ENCODE assay signal across 29 cellular contexts in genomic region chr2:25592766-25593292, GRCh38.
DNase-seq lines count a peak whose midpoint lies in the region; ATAC-seq and TF ChIP-seq lines count a peak whose summit lies in the region.
"Had no signal": no experiment of that assay in that cellular context is flagged by ENCODE, and none has a peak within 500 bp of the region (broad histone marks: within the 10 kb centered on the region; RNA-seq: fewer than 3 reads in every experiment).

No MANE protein-coding gene starts in this region.

- H3K27ac Mint-ChIP-seq in activated CD8-positive, alpha-beta T cell treated with anti-CD3 and anti-CD28 coated beads, Interleukin-2, amount 10 ng/mL, durations not matched to agents 7 days and 5 days: peak overlapping the region; percentile 10
- no peak overlapping the region for H3K27ac Mint-ChIP-seq in activated CD8-positive, alpha-beta T cell treated with anti-CD3 and anti-CD28 coated beads for 36 hours
- H3K27ac Mint-ChIP-seq: activated naive CD4-positive, alpha-beta T cell treated with anti-CD3 and anti-CD28 coated beads for 36 hours; mesothelial cell of epicardium had no signal

- H3K4me3 ChIP-seq in HUES48 (ENCODE audit: low read depth, low read length) (no peak overlapping the region), osteoblast (ENCODE audit: insufficient read depth, low read length) (no peak overlapping the region)
- H3K4me3 ChIP-seq: GM12878, ovary, right lobe of liver, SJCRH30, stomach, upper lobe of left lung had no signal

- H3K9me3 ChIP-seq in HUES48 (ENCODE audit: control insufficient read depth, insufficient read depth, low read length) (no peaks in the 10 kb centered on the region), osteoblast (ENCODE audit: low read depth, low read length) (no peaks in the 10 kb centered on the region)
- H3K9me3 ChIP-seq: ovary, right lobe of liver, SJCRH30, stomach, upper lobe of left lung had no signal

- no peak for DNase-seq in activated CD8-positive, alpha-beta T cell treated with anti-CD3 and anti-CD28 coated beads, Interleukin-2, amount 10 ng/mL, durations not matched to agents 7 days and 5 days
- DNase-seq in activated CD8-positive, alpha-beta T cell treated with anti-CD3 and anti-CD28 coated beads for 36 hours: no peak
- no peak for DNase-seq in osteoblast (ENCODE audit: insufficient read length, low spot score, missing footprints)
- DNase-seq in SK-N-DZ (ENCODE audit: low spot score): no peak
- no peak for DNase-seq in stimulated activated naive CD8-positive, alpha-beta T cell treated with anti-CD3 and anti-CD28 coated beads, Interleukin-15, Interleukin-2, amounts not matched to agents 100 U/mL and 50 U/mL, for 24 hours
- DNase-seq: 8988T; activated CD4-positive, CD25-positive, alpha-beta regulatory T cell; activated naive CD4-positive, alpha-beta T cell treated with anti-CD3 and anti-CD28 coated beads for 36 hours; activated T-cell treated with anti-CD3 and anti-CD28 coated beads, Interleukin-2, amount 50 U/mL, for 4 hours; COR-L47; DMS79 treated with DMSO at 0.1 percent for 48 hours; Kasumi-1; left colon; NCI-H1048; NCI-H1930; NCI-H226; ovary; right lobe of liver; SJCRH30; stomach; upper lobe of left lung had no signal

- intact Hi-C loops in activated CD8-positive, alpha-beta T cell treated with anti-CD3 and anti-CD28 coated beads for 36 hours (cut with micrococcal nuclease): no loop called here

- peaks cover 18% of the 10 kb centered on the region for H3K4me1 ChIP-seq in HUES48 (ENCODE audit: control insufficient read depth, insufficient read depth, low read length)
- H3K4me1 ChIP-seq in osteoblast (ENCODE audit: insufficient read depth, low read length): peaks cover under 1% of the 10 kb centered on the region
- H3K4me1 ChIP-seq: right lobe of liver, SJCRH30 had no signal

- H3K4me2 ChIP-seq in osteoblast (ENCODE audit: insufficient read depth, low read length): no peak overlapping the region

- no peak overlapping the region for H3K4me3 Mint-ChIP-seq in activated CD8-positive, alpha-beta T cell treated with anti-CD3 and anti-CD28 coated beads, Interleukin-2, amount 10 ng/mL, durations not matched to agents 7 days and 5 days
- H3K4me3 Mint-ChIP-seq in activated CD8-positive, alpha-beta T cell treated with anti-CD3 and anti-CD28 coated beads for 36 hours: no peak overlapping the region
- H3K4me3 Mint-ChIP-seq: mesothelial cell of epicardium had no signal

- peaks cover 28% of the 10 kb centered on the region for H3K4me1 Mint-ChIP-seq in activated CD8-positive, alpha-beta T cell treated with anti-CD3 and anti-CD28 coated beads, Interleukin-2, amount 10 ng/mL, durations not matched to agents 7 days and 5 days (ENCODE audit: low read depth)
- H3K4me1 Mint-ChIP-seq in activated CD8-positive, alpha-beta T cell treated with anti-CD3 and anti-CD28 coated beads for 36 hours (ENCODE audit: low read depth): peaks cover 14% of the 10 kb centered on the region
- H3K4me1 Mint-ChIP-seq: central memory CD8-positive, alpha-beta T cell had no signal

- no peak for TF ChIP-seq CTCF in activated CD8-positive, alpha-beta T cell treated with anti-CD3 and anti-CD28 coated beads for 36 hours (IDR thresholded peaks at IDR 0.05)
- no peak for TF ChIP-seq CTCF in osteoblast (IDR thresholded peaks at IDR 0.05; ENCODE audit: extremely low read depth, low read depth, low read length)

- CTCF ChIA-PET in activated CD8-positive, alpha-beta T cell treated with anti-CD3 and anti-CD28 coated beads, Interleukin-2, amount 10 ng/mL, durations not matched to agents 7 days and 5 days (lab: Charles Lee): interaction anchor here (1.7 to 3.6 kb wide), 3 partner anchors 15 to 427 kb away, joined by 4 to 24 read pairs (median 8); no protein-coding TSS in a partner anchor
- CTCF ChIA-PET in activated CD8-positive, alpha-beta T cell treated with anti-CD3 and anti-CD28 coated beads for 36 hours (lab: Charles Lee): interaction anchor here (1.2 to 4.2 kb wide), 3 partner anchors 9 to 72 kb away, joined by 3 to 17 read pairs (median 6); no protein-coding TSS in a partner anchor

- H4K20me1 ChIP-seq in osteoblast (ENCODE audit: insufficient read depth, low read length): no peaks in the 10 kb centered on the region

- H3K9ac ChIP-seq in HUES48 (ENCODE audit: low read depth, low read length): no peak overlapping the region

- H3K27ac ChIP-seq in HUES48 (ENCODE audit: low read depth, low read length): peak overlapping the region; percentile 37
- peak overlapping the region; percentile 97 for H3K27ac ChIP-seq in cingulate gyrus (ENCODE audit: low read depth, low read length)
- H3K27ac ChIP-seq in osteoblast (ENCODE audit: low read depth, low read length): no peak overlapping the region
- H3K27ac ChIP-seq: ovary, right lobe of liver, SJCRH30, upper lobe of left lung had no signal

- no peaks in the 10 kb centered on the region for H3K27me3 ChIP-seq in HUES48 (ENCODE audit: control insufficient read depth, insufficient read depth, low read length)
- no peaks in the 10 kb centered on the region for H3K27me3 ChIP-seq in osteoblast (ENCODE audit: insufficient read depth, low read length)
- H3K27me3 ChIP-seq: ovary, right lobe of liver, SJCRH30, stomach, upper lobe of left lung had no signal

- no peak for ATAC-seq in activated CD8-positive, alpha-beta T cell treated with anti-CD3 and anti-CD28 coated beads, Interleukin-2, amount 10 ng/mL, durations not matched to agents 7 days and 5 days
- ATAC-seq in activated CD8-positive, alpha-beta T cell treated with anti-CD3 and anti-CD28 coated beads for 36 hours: no peak
- no peak for ATAC-seq in GM19395 (IDR thresholded peaks at IDR 0.05; ENCODE audit: unreplicated experiment)
- no peak for ATAC-seq in stimulated activated naive CD8-positive, alpha-beta T cell treated with anti-CD3 and anti-CD28 coated beads, Interleukin-15, Interleukin-2, amounts not matched to agents 100 U/mL and 50 U/mL, for 24 hours
- ATAC-seq: left colon had no signal

- H3K79me2 ChIP-seq in osteoblast (ENCODE audit: insufficient read depth, low read length): no peaks in the 10 kb centered on the region

- H3K36me3 ChIP-seq in HUES48 (ENCODE audit: control insufficient read depth, insufficient read depth, low read length) (no peaks in the 10 kb centered on the region), osteoblast (ENCODE audit: insufficient read depth, low read length) (no peaks in the 10 kb centered on the region)
- H3K36me3 ChIP-seq: ovary, right lobe of liver, SJCRH30, upper lobe of left lung had no signal

- peak overlapping the region; percentile 20 for H2AFZ ChIP-seq in osteoblast (ENCODE audit: low read length)

- H3K9me3 Mint-ChIP-seq in activated CD8-positive, alpha-beta T cell treated with anti-CD3 and anti-CD28 coated beads, Interleukin-2, amount 10 ng/mL, durations not matched to agents 7 days and 5 days (ENCODE audit: insufficient read depth): no peaks in the 10 kb centered on the region
- no peaks in the 10 kb centered on the region for H3K9me3 Mint-ChIP-seq in activated CD8-positive, alpha-beta T cell treated with anti-CD3 and anti-CD28 coated beads for 36 hours
- H3K9me3 Mint-ChIP-seq: activated naive CD4-positive, alpha-beta T cell treated with anti-CD3 and anti-CD28 coated beads for 36 hours; activated T-cell treated with anti-CD3 and anti-CD28 coated beads, Interleukin-2, amount 50 U/mL, for 4 hours; central memory CD8-positive, alpha-beta T cell; mesothelial cell of epicardium; natural killer cell treated with Interleukin-12 subunit alpha and Interleukin-12 subunit beta and Interleukin-15 and Interleukin-18, amount 100 ng/mL, for 72 hours; T-helper 2 cell treated with Interferon-gamma antibody and Interleukin-4, amounts not matched to agents 5 μg/mL and 100 μg/mL, for 36 hours had no signal

- POLR2A ChIA-PET in activated CD8-positive, alpha-beta T cell treated with anti-CD3 and anti-CD28 coated beads, Interleukin-2, amount 10 ng/mL, durations not matched to agents 7 days and 5 days (lab: Charles Lee): no interaction called here
- POLR2A ChIA-PET in activated CD8-positive, alpha-beta T cell treated with anti-CD3 and anti-CD28 coated beads for 36 hours (lab: Charles Lee): interaction anchor here (0.7 to 1.1 kb wide), 3 partner anchors 159 to 450 kb away, joined by 3 read pairs; no protein-coding TSS in a partner anchor

- peaks cover 7% of the 10 kb centered on the region for H3K36me3 Mint-ChIP-seq in activated CD8-positive, alpha-beta T cell treated with anti-CD3 and anti-CD28 coated beads, Interleukin-2, amount 10 ng/mL, durations not matched to agents 7 days and 5 days (ENCODE audit: low read depth)
- H3K36me3 Mint-ChIP-seq in activated CD8-positive, alpha-beta T cell treated with anti-CD3 and anti-CD28 coated beads for 36 hours (ENCODE audit: low read depth): no peaks in the 10 kb centered on the region
- H3K36me3 Mint-ChIP-seq: natural killer cell treated with Interleukin-12 subunit alpha and Interleukin-12 subunit beta and Interleukin-15 and Interleukin-18, amount 100 ng/mL, for 72 hours had no signal

- no peaks in the 10 kb centered on the region for H3K27me3 Mint-ChIP-seq in activated CD8-positive, alpha-beta T cell treated with anti-CD3 and anti-CD28 coated beads, Interleukin-2, amount 10 ng/mL, durations not matched to agents 7 days and 5 days (ENCODE audit: low read depth)
- no peaks in the 10 kb centered on the region for H3K27me3 Mint-ChIP-seq in activated CD8-positive, alpha-beta T cell treated with anti-CD3 and anti-CD28 coated beads for 36 hours
- H3K27me3 Mint-ChIP-seq: central memory CD8-positive, alpha-beta T cell; natural killer cell treated with Interleukin-12 subunit alpha and Interleukin-12 subunit beta and Interleukin-15 and Interleukin-18, amount 100 ng/mL, for 72 hours had no signal
